1 cellular context compared by ENCODE assay signal in genomic region chr10:97584798-97585438, GRCh38.
A peak's percentile ranks its signal among the peaks of the same experiment; 100 is the strongest.
TF ChIP-seq lines count a peak whose summit lies in the region.

No MANE protein-coding gene starts in this region.

TF ChIP-seq in HepG2, 621 proteins besides CTCF, POLR2A, EP300 and RAD21 (continued from another document and continues in another):
- TF ChIP-seq SP1 (IDR thresholded peaks at IDR 0.05) (no peak), SP1 (CRISPR knock-in tag; IDR thresholded peaks at IDR 0.05) (no peak), NFIB (CRISPR knock-in tag; IDR thresholded peaks at IDR 0.05; ENCODE audit: borderline replicate concordance) (no peak), FOXM1 (CRISPR knock-in tag; IDR thresholded peaks at IDR 0.05) (no peak), BRCA1 (CRISPR knock-in tag; IDR thresholded peaks at IDR 0.05) (no peak), ZNF530 (CRISPR knock-in tag; IDR thresholded peaks at IDR 0.05; ENCODE audit: low read depth) (no peak), REPIN1 (CRISPR knock-in tag; IDR thresholded peaks at IDR 0.05; ENCODE audit: borderline replicate concordance, low read depth) (peak; percentile 56; the same call in 1 of the 2 replicates), ZNF773 (CRISPR knock-in tag; IDR thresholded peaks at IDR 0.05; ENCODE audit: borderline replicate concordance) (no peak), TAF15 (IDR thresholded peaks at IDR 0.05; ENCODE audit: low read depth, low read length, poor library complexity, severe bottlenecking) (no peak), ZNF256 (CRISPR knock-in tag; conservative IDR thresholded peaks at IDR 0.05) (0 out of 2 replicates have a peak, but pooled peaks have one; percentile 72), HOXA9 (CRISPR knock-in tag; IDR thresholded peaks at IDR 0.05; ENCODE audit: borderline replicate concordance) (no peak), ZNF136 (CRISPR knock-in tag; IDR thresholded peaks at IDR 0.05; ENCODE audit: low read depth) (no peak), NKX3-1 (CRISPR knock-in tag; IDR thresholded peaks at IDR 0.05) (0 out of 2 replicates have a peak, but pooled peaks have one; percentile 60), SOX6 (IDR thresholded peaks at IDR 0.05) (no peak), SOX6 (CRISPR knock-in tag; IDR thresholded peaks at IDR 0.05) (no peak), HDAC1 (CRISPR knock-in tag; IDR thresholded peaks at IDR 0.05) (no peak), ZFP41 (CRISPR knock-in tag; IDR thresholded peaks at IDR 0.05; ENCODE audit: borderline replicate concordance) (0 out of 2 replicates have a peak, but pooled peaks have one; percentile 29), YEATS2 (CRISPR knock-in tag; IDR thresholded peaks at IDR 0.05; ENCODE audit: borderline replicate concordance) (no peak), CCAR2 (optimal IDR thresholded peaks at IDR 0.05; ENCODE audit: low read depth, low read length) (no peak), SIN3A (IDR thresholded peaks at IDR 0.05; ENCODE audit: borderline replicate concordance, low read depth, low read length) (0 out of 2 replicates have a peak, but pooled peaks have one; percentile 31), ZNF512B (CRISPR knock-in tag; IDR thresholded peaks at IDR 0.05; ENCODE audit: borderline replicate concordance) (no peak), PHF20 (CRISPR knock-in tag; IDR thresholded peaks at IDR 0.05) (0 out of 2 replicates have a peak, but pooled peaks have one; percentile 23), ZNF441 (CRISPR knock-in tag; IDR thresholded peaks at IDR 0.05; ENCODE audit: borderline replicate concordance) (peak; percentile 48; the same call in 1 of the 2 replicates), SP4 (CRISPR knock-in tag; IDR thresholded peaks at IDR 0.05) (no peak), BCL6 (CRISPR knock-in tag; IDR thresholded peaks at IDR 0.05) (0 out of 2 replicates have a peak, but pooled peaks have one; percentile 17), GATAD2A (CRISPR knock-in tag; IDR thresholded peaks at IDR 0.05) (0 out of 2 replicates have a peak, but pooled peaks have one; percentile 19), TFAP4 (IDR thresholded peaks at IDR 0.05; ENCODE audit: borderline replicate concordance, low read depth) (0 out of 2 replicates have a peak, but pooled peaks have one; percentile 36), ZKSCAN1 (IDR thresholded peaks at IDR 0.05; ENCODE audit: low read length) (no peak), KDM2A (CRISPR knock-in tag; IDR thresholded peaks at IDR 0.05; ENCODE audit: borderline replicate concordance, low read depth) (no peak), ATF2 (CRISPR knock-in tag; IDR thresholded peaks at IDR 0.05) (no peak; the same call in 1 of the 2 replicates), KDM4B (CRISPR knock-in tag; IDR thresholded peaks at IDR 0.05) (no peak), ZNF263 (CRISPR knock-in tag; IDR thresholded peaks at IDR 0.05) (0 out of 2 replicates have a peak, but pooled peaks have one; percentile 14), FOXA1 (IDR thresholded peaks at IDR 0.05) (no peak), FOXA1 (CRISPR knock-in tag; IDR thresholded peaks at IDR 0.05) (no peak), ZNF644 (CRISPR knock-in tag; IDR thresholded peaks at IDR 0.05; ENCODE audit: low read depth) (no peak), KDM1A (CRISPR knock-in tag; IDR thresholded peaks at IDR 0.05) (no peak), NONO (IDR thresholded peaks at IDR 0.05) (no peak), NONO (CRISPR knock-in tag; conservative IDR thresholded peaks at IDR 0.05) (no peak), ZBTB20 (CRISPR knock-in tag; IDR thresholded peaks at IDR 0.05; ENCODE audit: borderline replicate concordance, low read depth) (no peak), ZFP62 (CRISPR knock-in tag; IDR thresholded peaks at IDR 0.05) (no peak), RNF2 (conservative IDR thresholded peaks at IDR 0.05; ENCODE audit: low read depth) (0 out of 2 replicates have a peak, but pooled peaks have one; percentile 27), ZNF619 (CRISPR knock-in tag; IDR thresholded peaks at IDR 0.05) (no peak), TSC22D2 (CRISPR knock-in tag; IDR thresholded peaks at IDR 0.05; ENCODE audit: borderline replicate concordance) (peak; percentile 30; the same call in 1 of the 2 replicates), SNAPC4 (CRISPR knock-in tag; IDR thresholded peaks at IDR 0.05) (no peak), ZNF350 (CRISPR knock-in tag; IDR thresholded peaks at IDR 0.05; ENCODE audit: borderline replicate concordance, low read depth) (no peak), SAP130 (CRISPR knock-in tag; IDR thresholded peaks at IDR 0.05; ENCODE audit: low read depth) (peak; percentile 52; the same call in 1 of the 2 replicates), ATF7-NPFF (CRISPR knock-in tag; IDR thresholded peaks at IDR 0.05; ENCODE audit: low read depth) (peak; percentile 80), SUZ12 (IDR thresholded peaks at IDR 0.05; ENCODE audit: low read depth, low read length) (no peak), ZNF10 (CRISPR knock-in tag; IDR thresholded peaks at IDR 0.05; ENCODE audit: borderline replicate concordance, low read depth) (no peak)
- TF ChIP-seq, protein P1, sequence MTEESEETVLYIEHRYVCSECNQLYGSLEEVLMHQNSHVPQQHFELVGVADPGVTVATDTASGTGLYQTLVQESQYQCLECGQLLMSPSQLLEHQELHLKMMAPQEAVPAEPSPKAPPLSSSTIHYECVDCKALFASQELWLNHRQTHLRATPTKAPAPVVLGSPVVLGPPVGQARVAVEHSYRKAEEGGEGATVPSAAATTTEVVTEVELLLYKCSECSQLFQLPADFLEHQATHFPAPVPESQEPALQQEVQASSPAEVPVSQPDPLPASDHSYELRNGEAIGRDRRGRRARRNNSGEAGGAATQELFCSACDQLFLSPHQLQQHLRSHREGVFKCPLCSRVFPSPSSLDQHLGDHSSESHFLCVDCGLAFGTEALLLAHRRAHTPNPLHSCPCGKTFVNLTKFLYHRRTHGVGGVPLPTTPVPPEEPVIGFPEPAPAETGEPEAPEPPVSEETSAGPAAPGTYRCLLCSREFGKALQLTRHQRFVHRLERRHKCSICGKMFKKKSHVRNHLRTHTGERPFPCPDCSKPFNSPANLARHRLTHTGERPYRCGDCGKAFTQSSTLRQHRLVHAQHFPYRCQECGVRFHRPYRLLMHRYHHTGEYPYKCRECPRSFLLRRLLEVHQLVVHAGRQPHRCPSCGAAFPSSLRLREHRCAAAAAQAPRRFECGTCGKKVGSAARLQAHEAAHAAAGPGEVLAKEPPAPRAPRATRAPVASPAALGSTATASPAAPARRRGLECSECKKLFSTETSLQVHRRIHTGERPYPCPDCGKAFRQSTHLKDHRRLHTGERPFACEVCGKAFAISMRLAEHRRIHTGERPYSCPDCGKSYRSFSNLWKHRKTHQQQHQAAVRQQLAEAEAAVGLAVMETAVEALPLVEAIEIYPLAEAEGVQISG (CRISPR knock-in tag; IDR thresholded peaks at IDR 0.05), result peak; percentile 65
- TF ChIP-seq, protein P2, sequence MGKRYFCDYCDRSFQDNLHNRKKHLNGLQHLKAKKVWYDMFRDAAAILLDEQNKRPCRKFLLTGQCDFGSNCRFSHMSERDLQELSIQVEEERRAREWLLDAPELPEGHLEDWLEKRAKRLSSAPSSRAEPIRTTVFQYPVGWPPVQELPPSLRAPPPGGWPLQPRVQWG (CRISPR knock-in tag; IDR thresholded peaks at IDR 0.05; ENCODE audit: borderline replicate concordance, low read depth), result no peak
- TF ChIP-seq, protein P3, sequence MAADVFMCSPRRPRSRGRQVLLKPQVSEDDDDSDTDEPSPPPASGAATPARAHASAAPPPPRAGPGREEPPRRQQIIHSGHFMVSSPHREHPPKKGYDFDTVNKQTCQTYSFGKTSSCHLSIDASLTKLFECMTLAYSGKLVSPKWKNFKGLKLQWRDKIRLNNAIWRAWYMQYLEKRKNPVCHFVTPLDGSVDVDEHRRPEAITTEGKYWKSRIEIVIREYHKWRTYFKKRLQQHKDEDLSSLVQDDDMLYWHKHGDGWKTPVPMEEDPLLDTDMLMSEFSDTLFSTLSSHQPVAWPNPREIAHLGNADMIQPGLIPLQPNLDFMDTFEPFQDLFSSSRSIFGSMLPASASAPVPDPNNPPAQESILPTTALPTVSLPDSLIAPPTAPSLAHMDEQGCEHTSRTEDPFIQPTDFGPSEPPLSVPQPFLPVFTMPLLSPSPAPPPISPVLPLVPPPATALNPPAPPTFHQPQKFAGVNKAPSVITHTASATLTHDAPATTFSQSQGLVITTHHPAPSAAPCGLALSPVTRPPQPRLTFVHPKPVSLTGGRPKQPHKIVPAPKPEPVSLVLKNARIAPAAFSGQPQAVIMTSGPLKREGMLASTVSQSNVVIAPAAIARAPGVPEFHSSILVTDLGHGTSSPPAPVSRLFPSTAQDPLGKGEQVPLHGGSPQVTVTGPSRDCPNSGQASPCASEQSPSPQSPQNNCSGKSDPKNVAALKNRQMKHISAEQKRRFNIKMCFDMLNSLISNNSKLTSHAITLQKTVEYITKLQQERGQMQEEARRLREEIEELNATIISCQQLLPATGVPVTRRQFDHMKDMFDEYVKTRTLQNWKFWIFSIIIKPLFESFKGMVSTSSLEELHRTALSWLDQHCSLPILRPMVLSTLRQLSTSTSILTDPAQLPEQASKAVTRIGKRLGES (CRISPR knock-in tag; IDR thresholded peaks at IDR 0.05; ENCODE audit: borderline replicate concordance), result no peak
- TF ChIP-seq, protein P4, sequence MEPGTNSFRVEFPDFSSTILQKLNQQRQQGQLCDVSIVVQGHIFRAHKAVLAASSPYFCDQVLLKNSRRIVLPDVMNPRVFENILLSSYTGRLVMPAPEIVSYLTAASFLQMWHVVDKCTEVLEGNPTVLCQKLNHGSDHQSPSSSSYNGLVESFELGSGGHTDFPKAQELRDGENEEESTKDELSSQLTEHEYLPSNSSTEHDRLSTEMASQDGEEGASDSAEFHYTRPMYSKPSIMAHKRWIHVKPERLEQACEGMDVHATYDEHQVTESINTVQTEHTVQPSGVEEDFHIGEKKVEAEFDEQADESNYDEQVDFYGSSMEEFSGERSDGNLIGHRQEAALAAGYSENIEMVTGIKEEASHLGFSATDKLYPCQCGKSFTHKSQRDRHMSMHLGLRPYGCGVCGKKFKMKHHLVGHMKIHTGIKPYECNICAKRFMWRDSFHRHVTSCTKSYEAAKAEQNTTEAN (CRISPR knock-in tag; conservative IDR thresholded peaks at IDR 0.05), result 0 out of 2 replicates have a peak, but pooled peaks have one; percentile 31
